In genomic region chr11:9688716-9689511, GRCh38 we compare ENCODE assay signal across 9 cellular contexts. TPM values are rescaled to one million over a fixed set of nuclear protein-coding genes. Genes with fewer than 3 reads are reported as not detected.
DNase-seq lines count a peak whose midpoint lies in the region; ATAC-seq and TF ChIP-seq lines count a peak whose summit lies in the region.
"Had no signal": no experiment of that assay in that cellular context is flagged by ENCODE, and none has a peak within 500 bp of the region (broad histone marks: within the 10 kb centered on the region; RNA-seq: fewer than 3 reads in every experiment).

No MANE protein-coding gene starts in this region.

- H3K79me2 ChIP-seq in DOHH2 (ENCODE audit: control insufficient read depth, low read length): peaks cover 95% of the 10 kb centered on the region

- no peaks in the 10 kb centered on the region for H4K20me1 ChIP-seq in DOHH2 (ENCODE audit: control insufficient read depth, insufficient read depth, low read depth, low read length)

- H3K9me3 ChIP-seq in DOHH2 (ENCODE audit: control insufficient read depth, insufficient read depth, low read length): no peaks in the 10 kb centered on the region
- no peaks in the 10 kb centered on the region for H3K9me3 ChIP-seq in T-helper 17 cell (ENCODE audit: control insufficient read depth, low read length, poor library complexity, severe bottlenecking)

- peaks cover 97% of the 10 kb centered on the region for H3K4me1 ChIP-seq in DOHH2 (ENCODE audit: control insufficient read depth, low read length)

- DNase-seq in T-helper 17 cell (no peak), glomerular endothelial cell (ENCODE audit: extremely low read depth, low read depth, low spot score) (peak; percentile 99), renal cortical epithelial cell (ENCODE audit: low read depth) (peak; percentile 84), mucosa of gallbladder (ENCODE audit: low spot score) (no peak), cortex of kidney (lab: John Stamatoyannopoulos, UW) (no peak)

- peak overlapping the region; percentile 80 for H3K4me2 ChIP-seq in DOHH2 (ENCODE audit: low read length)

- H3K27ac Mint-ChIP-seq in T-helper 17 cell: no peak overlapping the region
- H3K27ac Mint-ChIP-seq: T-helper 1 cell treated with Interleukin-12 subunit alpha and Interleukin-12 subunit beta and Interleukin-4 antibody, amounts not matched to agents 30 μg/mL and 1 μg/mL, for 36 hours had no signal

- peaks cover 5% of the 10 kb centered on the region for H3K4me1 Mint-ChIP-seq in T-helper 17 cell

- peak overlapping the region; percentile 68 for H3K4me3 ChIP-seq in DOHH2 (ENCODE audit: low read length)

- no peaks in the 10 kb centered on the region for H3K9me2 ChIP-seq in DOHH2 (replicated peaks; ENCODE audit: control insufficient read depth, low read length)

- no peaks in the 10 kb centered on the region for H3K36me3 Mint-ChIP-seq in T-helper 17 cell (ENCODE audit: low read depth)

- peak; percentile 75 for ATAC-seq in GM19455 (IDR thresholded peaks at IDR 0.05; ENCODE audit: unreplicated experiment)
- ATAC-seq in HG03457 (IDR thresholded peaks at IDR 0.05; ENCODE audit: unreplicated experiment): peak; percentile 48
- ATAC-seq in T-helper 17 cell: peak; percentile 50

- TF ChIP-seq CTCF in DOHH2 (IDR thresholded peaks at IDR 0.05; ENCODE audit: low read depth, low read length, poor library complexity, severe bottlenecking): no peak

- H3K27ac ChIP-seq in DOHH2 (ENCODE audit: low read depth, low read length): peak overlapping the region; percentile 97

- H3K27me3 Mint-ChIP-seq in T-helper 17 cell: no peaks in the 10 kb centered on the region

- H3K4me3 Mint-ChIP-seq in T-helper 17 cell: no peak overlapping the region
- H3K4me3 Mint-ChIP-seq: T-helper 1 cell treated with Interleukin-12 subunit alpha and Interleukin-12 subunit beta and Interleukin-4 antibody, amounts not matched to agents 30 μg/mL and 1 μg/mL, for 36 hours had no signal

- H3F3A ChIP-seq in DOHH2 (ENCODE audit: control insufficient read depth, insufficient read depth): peaks cover 88% of the 10 kb centered on the region

- peaks cover 67% of the 10 kb centered on the region for H3K36me3 ChIP-seq in DOHH2 (ENCODE audit: control insufficient read depth, low read length)

- no peaks in the 10 kb centered on the region for H3K27me3 ChIP-seq in DOHH2 (ENCODE audit: control insufficient read depth, low read length)

RNA-seq across cellular contexts. Expression of gene SWAP70, which starts 25.0 kb away (rescaled TPM):
- total RNA-seq in T-helper 17 cell (1 to 10 TPM; 6.1 to 7.5 TPM), glomerular endothelial cell (78.1 and 96.5 TPM in 2 replicates), renal cortical epithelial cell (29.2 and 42.7 TPM in 2 replicates), mucosa of gallbladder (24.3 TPM)

Comparison
In these comparisons a context has a peak if more than half of its experiments do, and no peak if none do; other contexts are left out.
1. DNase-seq: peak in glomerular endothelial cell (single experiment) and renal cortical epithelial cell (single experiment); none in T-helper 17 cell (0 of 3), mucosa of gallbladder (single experiment) and cortex of kidney (single experiment).
2. Peak in every context shown above with its lines, with median percentiles within 50 percentile points of each other: ATAC-seq.